ENCODE assay signal across 21 cellular contexts in the genomic region with DNA sequence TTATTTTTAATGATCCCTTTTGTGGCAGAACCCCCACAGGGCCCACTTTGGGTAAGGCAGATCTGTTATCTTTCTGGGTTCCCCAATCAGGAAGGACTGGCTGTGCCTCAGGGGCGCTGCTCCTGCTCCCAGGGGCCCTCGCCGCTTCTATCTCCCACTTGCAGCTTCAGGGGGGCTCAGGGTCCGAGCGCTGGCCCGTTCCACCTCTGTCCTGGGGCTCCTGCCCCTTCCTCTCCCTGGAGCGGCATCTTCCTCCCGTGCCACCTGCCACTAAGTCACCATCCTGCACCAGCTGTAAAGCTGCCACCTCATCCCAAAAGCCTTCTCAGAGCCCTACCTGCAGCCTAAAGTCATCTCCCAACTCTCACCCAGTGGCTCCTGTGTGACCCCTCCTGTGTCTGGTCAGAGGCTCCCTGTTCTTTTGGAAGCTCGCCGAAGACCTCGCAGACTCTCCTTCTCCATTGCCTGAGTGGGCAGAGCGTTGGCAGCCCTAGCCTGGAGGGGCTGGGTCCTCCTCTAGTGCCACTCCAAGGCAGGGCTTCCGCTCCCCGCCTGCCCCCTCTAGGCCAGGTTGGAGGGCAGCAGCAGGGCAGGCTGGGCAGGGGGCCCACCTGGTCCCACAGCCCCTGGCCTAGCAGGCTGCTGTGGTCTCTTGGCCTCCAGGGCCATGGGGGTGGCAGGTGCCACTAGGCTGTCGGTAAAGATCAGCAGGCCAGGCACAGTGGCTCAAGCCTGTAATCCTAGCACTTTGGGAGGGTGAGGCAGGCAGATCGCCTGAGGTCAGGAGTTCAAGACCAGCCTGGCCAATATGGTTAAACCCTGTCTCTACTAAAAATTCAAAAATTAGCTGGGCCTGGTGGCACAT.
DNase-seq lines count a peak whose midpoint lies in the region; ATAC-seq and TF ChIP-seq lines count a peak whose summit lies in the region.
"Had no signal": no experiment of that assay in that cellular context is flagged by ENCODE, and none has a peak within 500 bp of the region (broad histone marks: within the 10 kb centered on the region; RNA-seq: fewer than 3 reads in every experiment).

No MANE protein-coding gene starts in this region.

- H3K36me3 ChIP-seq in osteoblast (ENCODE audit: insufficient read depth, low read length) = no peaks in the 10 kb centered on the region
- no peaks in the 10 kb centered on the region for H3K36me3 ChIP-seq in aorta (ENCODE audit: control insufficient read depth in 1 of 2, insufficient read depth in 2 of 2, low read length in 1 of 2)
- H3K36me3 ChIP-seq: lower lobe of right lung, thoracic aorta had no signal

- DNase-seq in activated CD8-positive, alpha-beta memory T cell treated with anti-CD3 and anti-CD28 coated beads for 24 hours = peak; percentile 21
- DNase-seq in activated CD8-positive, alpha-beta memory T cell treated with anti-CD3 and anti-CD28 coated beads, Interleukin-2, amount 50 U/mL, for 4 hours = no peak
- peak; percentile 23 for DNase-seq in activated CD8-positive, alpha-beta memory T cell treated with anti-CD3 and anti-CD28 coated beads, Interleukin-2, amount 10 ng/mL, durations not matched to agents 7 days and 5 days
- DNase-seq in osteoblast (ENCODE audit: insufficient read length, low spot score, missing footprints) (peak; percentile 57), aorta (peak; percentile 33 to 42)
- no peak for DNase-seq in stimulated activated CD4-positive, alpha-beta T cell treated with anti-CD3 and anti-CD28 coated beads, Interleukin-2, amount 100 ng/mL, for 48 hours
- DNase-seq: activated CD4-positive, alpha-beta T cell treated with anti-CD3 and anti-CD28 coated beads for 1 hour; Caco-2; central memory CD4-positive, alpha-beta T cell; EL; islet precursor cell; KG1; lower lobe of right lung; NCI-H526 treated with DMSO at 0.1 percent for 48 hours; RPMI8226 had no signal

- no peaks in the 10 kb centered on the region for H3K9me3 Mint-ChIP-seq in activated CD8-positive, alpha-beta memory T cell treated with anti-CD3 and anti-CD28 coated beads, Interleukin-2, amount 10 ng/mL, durations not matched to agents 7 days and 5 days (ENCODE audit: low read depth)
- H3K9me3 Mint-ChIP-seq: activated naive CD4-positive, alpha-beta T cell treated with anti-CD3 and anti-CD28 coated beads, Interleukin-2, amount 50 U/mL, for 72 hours had no signal

- H3K27ac ChIP-seq in osteoblast (ENCODE audit: low read depth, low read length) (no peak overlapping the region), aorta (ENCODE audit: low read depth in 1 of 2, low read length in 2 of 2) (no peak overlapping the region)
- H3K27ac ChIP-seq: lower lobe of right lung, thoracic aorta had no signal

- H3K36me3 Mint-ChIP-seq in activated CD8-positive, alpha-beta memory T cell treated with anti-CD3 and anti-CD28 coated beads, Interleukin-2, amount 10 ng/mL, durations not matched to agents 7 days and 5 days = no peaks in the 10 kb centered on the region
- H3K36me3 Mint-ChIP-seq: activated naive CD4-positive, alpha-beta T cell treated with anti-CD3 and anti-CD28 coated beads, Interleukin-2, amount 50 U/mL, for 72 hours had no signal

- intact Hi-C loops in aorta (cut with DNase I) = no loop called here

- WGBS in aorta, 2 donors = 88 to 93% methylated on average over 16 of the region's 16 CpGs

- H3K4me3 Mint-ChIP-seq in activated CD8-positive, alpha-beta memory T cell treated with anti-CD3 and anti-CD28 coated beads, Interleukin-2, amount 10 ng/mL, durations not matched to agents 7 days and 5 days = no peak overlapping the region

- H3K4me3 ChIP-seq in osteoblast (ENCODE audit: insufficient read depth, low read length) = no peak overlapping the region
- H3K4me3 ChIP-seq in aorta (ENCODE audit: low read length in 2 of 2) = no peak overlapping the region
- H3K4me3 ChIP-seq: lower lobe of right lung, thoracic aorta had no signal

- H2AFZ ChIP-seq in osteoblast (ENCODE audit: low read length) = no peak overlapping the region

- no peaks in the 10 kb centered on the region for H3K27me3 Mint-ChIP-seq in activated CD8-positive, alpha-beta memory T cell treated with anti-CD3 and anti-CD28 coated beads, Interleukin-2, amount 10 ng/mL, durations not matched to agents 7 days and 5 days
- H3K27me3 Mint-ChIP-seq: progenitor cell of endocrine pancreas had no signal

- H3K4me1 Mint-ChIP-seq in activated CD8-positive, alpha-beta memory T cell treated with anti-CD3 and anti-CD28 coated beads, Interleukin-2, amount 10 ng/mL, durations not matched to agents 7 days and 5 days = peaks cover 6% of the 10 kb centered on the region

- CTCF ChIA-PET in activated CD8-positive, alpha-beta memory T cell treated with anti-CD3 and anti-CD28 coated beads, Interleukin-2, amount 10 ng/mL, durations not matched to agents 7 days and 5 days (lab: Charles Lee) = interaction anchor here (0.7 kb wide), 1 partner anchor 475 kb away, joined by 3 read pairs; no protein-coding TSS in a partner anchor

- no peaks in the 10 kb centered on the region for H3K79me2 ChIP-seq in osteoblast (ENCODE audit: insufficient read depth, low read length)

- H3K27ac Mint-ChIP-seq in activated CD8-positive, alpha-beta memory T cell treated with anti-CD3 and anti-CD28 coated beads, Interleukin-2, amount 10 ng/mL, durations not matched to agents 7 days and 5 days = no peak overlapping the region
- H3K27ac Mint-ChIP-seq: activated naive CD4-positive, alpha-beta T cell treated with anti-CD3 and anti-CD28 coated beads, Interleukin-2, amount 50 U/mL, for 72 hours; progenitor cell of endocrine pancreas had no signal

- H3K9me3 ChIP-seq in osteoblast (ENCODE audit: low read depth, low read length) (no peaks in the 10 kb centered on the region), aorta (ENCODE audit: control insufficient read depth, low read length) (no peaks in the 10 kb centered on the region)
- H3K9me3 ChIP-seq: Caco-2, lower lobe of right lung, thoracic aorta had no signal

- no peak overlapping the region for H3K4me2 ChIP-seq in osteoblast (ENCODE audit: insufficient read depth, low read length)

- peaks cover 2% of the 10 kb centered on the region for H3K4me1 ChIP-seq in osteoblast (ENCODE audit: insufficient read depth, low read length)
- no peaks in the 10 kb centered on the region for H3K4me1 ChIP-seq in aorta (ENCODE audit: control insufficient read depth in 1 of 2, insufficient read depth in 2 of 2, low read length in 2 of 2)
- H3K4me1 ChIP-seq: lower lobe of right lung had no signal

- H3K27me3 ChIP-seq in osteoblast (ENCODE audit: insufficient read depth, low read length) (no peaks in the 10 kb centered on the region), aorta (ENCODE audit: control insufficient read depth in 1 of 2, insufficient read depth in 2 of 2, low read length in 1 of 2) (no peaks in the 10 kb centered on the region)

- no peak for ATAC-seq in activated CD8-positive, alpha-beta memory T cell treated with anti-CD3 and anti-CD28 coated beads, Interleukin-2, amount 10 ng/mL, durations not matched to agents 7 days and 5 days
- no peak for ATAC-seq in aorta (ENCODE audit: low FRiP score)
- ATAC-seq in HG03520 (IDR thresholded peaks at IDR 0.05; ENCODE audit: unreplicated experiment) = no peak
- ATAC-seq in GM19023 (IDR thresholded peaks at IDR 0.05; ENCODE audit: unreplicated experiment) = no peak
- ATAC-seq: activated naive CD4-positive, alpha-beta T cell treated with anti-CD3 and anti-CD28 coated beads, Interleukin-2, amount 50 U/mL, for 72 hours; HCT116; lower lobe of right lung had no signal

- no peak for TF ChIP-seq CTCF in osteoblast (IDR thresholded peaks at IDR 0.05; ENCODE audit: extremely low read depth, low read depth, low read length)

- no peaks in the 10 kb centered on the region for H4K20me1 ChIP-seq in osteoblast (ENCODE audit: insufficient read depth, low read length)

Comparison
In these comparisons a context has a peak if more than half of its experiments do, and no peak if none do; other contexts are left out.
1. DNase-seq: peak in activated CD8-positive, alpha-beta memory T cell treated with anti-CD3 and anti-CD28 coated beads for 24 hours (single experiment), activated CD8-positive, alpha-beta memory T cell treated with anti-CD3 and anti-CD28 coated beads, Interleukin-2, amount 10 ng/mL, durations not matched to agents 7 days and 5 days (single experiment), osteoblast (single experiment) and aorta (2 of 2); none in activated CD8-positive, alpha-beta memory T cell treated with anti-CD3 and anti-CD28 coated beads, Interleukin-2, amount 50 U/mL, for 4 hours (single experiment) and stimulated activated CD4-positive, alpha-beta T cell treated with anti-CD3 and anti-CD28 coated beads, Interleukin-2, amount 100 ng/mL, for 48 hours (0 of 2).